Comparison of ENCODE assay signal across 8 cellular contexts in genomic region chr6:29602564-29603361, GRCh38. TPM values are rescaled to one million over a fixed set of nuclear protein-coding genes. Genes with fewer than 3 reads are reported as not detected.
DNase-seq lines count a peak whose midpoint lies in the region; ATAC-seq, FAIRE-seq and TF ChIP-seq lines count a peak whose summit lies in the region.

No MANE protein-coding gene starts in this region.

- H3K27ac ChIP-seq in K562 (ENCODE audit: extremely low read depth, low read depth, low read length) (no peak overlapping the region; the same call in 2 of the 3 replicates), trophoblast cell (ENCODE audit: low read depth, low read length) (no peak overlapping the region)

- ATAC-seq in K562 (peak; percentile 89), HG03565 (IDR thresholded peaks at IDR 0.05; ENCODE audit: unreplicated experiment) (no peak), GM21447 (IDR thresholded peaks at IDR 0.05; ENCODE audit: unreplicated experiment) (no peak)

- no peak overlapping the region for H3K9ac ChIP-seq in K562 (ENCODE audit: insufficient read depth in 1 of 2, low read depth in 2 of 2, low read length in 2 of 2)
- H3K9ac ChIP-seq in trophoblast cell (ENCODE audit: low read length) = no peak overlapping the region

- no peak overlapping the region for H2BK120ac ChIP-seq in trophoblast cell (ENCODE audit: insufficient read depth, low read length, poor library complexity)

- peak; percentile 86 for FAIRE-seq in K562 (lab: Jason Lieb, UNC)

- 82% methylated on average over 12 of the region's 12 CpGs for WGBS in K562 (ENCODE audit: insufficient coverage, low coverage, missing lambda C conversion rate)
- WGBS in trophoblast cell (ENCODE audit: extremely low coverage, insufficient coverage, insufficient read length) = no CpG with 5 or more reads among the region's 12 CpGs

- H3K9me3 ChIP-seq in K562 (replicated peaks; ENCODE audit: control insufficient read depth, insufficient read depth, low read depth, low read length) = no peaks in the 10 kb centered on the region
- peaks cover 2% of the 10 kb centered on the region for H3K9me3 ChIP-seq in trophoblast cell (ENCODE audit: insufficient read depth, low read depth, low read length)

- H4K91ac ChIP-seq in trophoblast cell (ENCODE audit: low read depth, low read length) = no peak overlapping the region

- no peaks in the 10 kb centered on the region for H3K27me3 ChIP-seq in K562 (ENCODE audit: control insufficient read depth in 2 of 2, insufficient read depth in 2 of 2, low read length in 2 of 2)
- no peaks in the 10 kb centered on the region for H3K27me3 ChIP-seq in trophoblast cell (ENCODE audit: insufficient read depth, low read length)

- H3K9me1 ChIP-seq in K562 (ENCODE audit: control insufficient read depth, insufficient read depth, low read length) = peaks cover 8% of the 10 kb centered on the region

- peaks cover 13% of the 10 kb centered on the region for H4K20me1 ChIP-seq in K562 (replicated peaks; ENCODE audit: control insufficient read depth, insufficient read depth, low read length)

- H3K79me2 ChIP-seq in K562 (ENCODE audit: control insufficient read depth, insufficient read depth, low read length) (no peaks in the 10 kb centered on the region), trophoblast cell (ENCODE audit: control insufficient read depth, insufficient read depth, low read length, poor library complexity) (no peaks in the 10 kb centered on the region)

- TSS peak; percentile 9 for BruUV-seq in K562 (replicated peaks; lab: Mats Ljungman, UMichigan)

- H3K79me1 ChIP-seq in trophoblast cell (ENCODE audit: low read length) = no peaks in the 10 kb centered on the region

- H3K18ac ChIP-seq in trophoblast cell (ENCODE audit: low read length) = no peak overlapping the region

- POLR2A ChIA-PET in K562 (lab: Yijun Ruan, JAX) = interaction anchor here (0.6 to 1.7 kb wide), 4 partner anchors 10 to 23 kb away, joined by 3 to 7 read pairs (median 4); no protein-coding TSS in a partner anchor

- TF ChIP-seq RAD21 in K562 (CRISPR knock-in tag; conservative IDR thresholded peaks at IDR 0.05 in 1 of 2, IDR thresholded peaks at IDR 0.05 in 1 of 2) = peak; percentile 19 to 35; a peak in 3 of 4 replicates

- H4K12ac ChIP-seq in trophoblast cell (ENCODE audit: low read depth, low read length) = no peak overlapping the region

- H2AK5ac ChIP-seq in trophoblast cell (ENCODE audit: low read length) = no peak overlapping the region

- TF ChIP-seq POLR2A in NB4 (IDR thresholded peaks at IDR 0.05; ENCODE audit: extremely low read depth, insufficient read length) (no peak), K562 (conservative IDR thresholded peaks at IDR 0.05) (no peak)

- in situ Hi-C loops in K562 (cut with MboI) = loop anchor here (10.0 kb wide), 1 partner anchor 908 kb away; no protein-coding TSS in a partner anchor

- peaks cover 0 to 3% of the 10 kb centered on the region in 2 experiments; a peak in 3 of 5 replicates for H3K4me1 ChIP-seq in K562 (replicated peaks in 1 of 2; ENCODE audit: control insufficient read depth in 2 of 2, insufficient read depth in 2 of 2, low read length in 2 of 2)
- H3K4me1 ChIP-seq in trophoblast cell (ENCODE audit: control insufficient read depth in 1 of 2, insufficient read depth in 2 of 2, low read length in 2 of 2) = peaks cover 0 to 8% of the 10 kb centered on the region in 2 experiments

- H3K36me3 ChIP-seq in K562 (ENCODE audit: control insufficient read depth, insufficient read depth, low read length) (peaks cover 68% of the 10 kb centered on the region), trophoblast cell (ENCODE audit: control insufficient read depth in 1 of 2, insufficient read depth in 2 of 2, low read length in 2 of 2) (peaks cover 21 to 42% of the 10 kb centered on the region in 2 experiments)

- no peak overlapping the region for H2AFZ ChIP-seq in K562 (ENCODE audit: low read depth, low read length)
- H2AFZ ChIP-seq in trophoblast cell (ENCODE audit: insufficient read depth, low read length, poor library complexity) = no peak overlapping the region

- intact Hi-C loops in K562 (cut with micrococcal nuclease) = no loop called here

- no peak overlapping the region for H2BK12ac ChIP-seq in trophoblast cell (ENCODE audit: low read length)

- H3K4ac ChIP-seq in trophoblast cell (ENCODE audit: low read depth, low read length) = no peak overlapping the region

- H2BK5ac ChIP-seq in trophoblast cell (ENCODE audit: low read depth, low read length, poor library complexity) = no peak overlapping the region

- no peak overlapping the region for H3K14ac ChIP-seq in trophoblast cell (ENCODE audit: low read length)

- DNase-seq in activated CD4-positive, alpha-beta T cell treated with anti-CD3 and anti-CD28 coated beads for 48 hours = peak; percentile 15
- DNase-seq in activated CD4-positive, alpha-beta T cell treated with anti-CD3 and anti-CD28 coated beads, Interleukin-2, amount 50 U/mL, for 48 hours = no peak
- DNase-seq in NB4 (ENCODE audit: low read depth) = peak; percentile 24
- peak; percentile 74 to 84 (median 78) for DNase-seq in K562 (ENCODE audit: extremely low read depth in 1 of 4, low spot score in 3 of 4)
- DNase-seq in trophoblast cell = no peak
- no peak for DNase-seq in NCI-H2081 treated with DMSO at 0.1 percent for 48 hours (lab: John Stamatoyannopoulos, UW)

- H3K4me3 ChIP-seq in NB4 (ENCODE audit: low read depth, low read length) = no peak overlapping the region
- no peak overlapping the region for H3K4me3 ChIP-seq in K562
- peak overlapping the region; percentile 5 for H3K4me3 ChIP-seq in trophoblast cell (ENCODE audit: low read depth, low read length)

- H3K23ac ChIP-seq in trophoblast cell (ENCODE audit: low read length) = no peak overlapping the region

- H4K8ac ChIP-seq in trophoblast cell (ENCODE audit: low read depth, low read length) = no peak overlapping the region

- TF ChIP-seq EP300 in K562 (IDR thresholded peaks at IDR 0.05; ENCODE audit: low read length) = no peak

- CTCF ChIA-PET in K562 (lab: Yijun Ruan, JAX; ENCODE audit: low intra/inter-chr PET ratio) = no interaction called here

- H3K4me2 ChIP-seq in K562 (ENCODE audit: insufficient read depth, low read length) (no peak overlapping the region), trophoblast cell (ENCODE audit: low read length) (no peak overlapping the region)

- TF ChIP-seq CTCF in NB4 (IDR thresholded peaks at IDR 0.05; ENCODE audit: low read depth, low read length) (peak; percentile 41), K562 (IDR thresholded peaks at IDR 0.05 in 2 of 3, conservative IDR thresholded peaks at IDR 0.05 in 1 of 3; ENCODE audit: insufficient read depth in 2 of 3, low read depth in 1 of 3, low read length in 3 of 3) (peak; percentile 34 to 60 (median 59); a peak in 5 of 6 replicates)

RNA-seq across cellular contexts. Expression of gene OR2H2, which starts 17.8 kb away (rescaled TPM):
- not detected in 2 replicates for total RNA-seq in K562 (2011; cell fraction: chromatin; rRNA removed; ENCODE audit: low replicate concordance)
- total RNA-seq in K562 (2011; cell fraction: nucleolus; rRNA removed) = not detected in 2 replicates
- not detected in 2 replicates for total RNA-seq in K562 (2011; cell fraction: nucleoplasm; rRNA removed)
- not detected in 2 replicates for total RNA-seq in K562 (2014; rRNA removed)
- not detected in 2 replicates for total RNA-seq in K562 (2014; rRNA removed; fragmentation: Illumina TruSeq; extraction: Trizol)
- not detected in 2 replicates for total RNA-seq in K562 (2015; rRNA removed; fragmentation: Illumina TruSeq; extraction: Trizol)
- total RNA-seq in K562 (2021) = not detected in 2 replicates
- polyA plus RNA-seq in K562 (2011; rRNA removed) = not detected in 2 replicates
- polyA plus RNA-seq in K562 (2011; cell fraction: cytosol; rRNA removed) = not detected in 2 replicates
- not detected in 2 replicates for polyA plus RNA-seq in K562 (2011; cell fraction: nucleus; rRNA removed)
- 0.07 and 0.08 TPM in 2 replicates for polyA plus RNA-seq in K562 (2012)
- polyA plus RNA-seq in K562 (2014; fragmentation: Illumina TruSeq; extraction: Trizol) = not detected in 2 replicates
- polyA plus RNA-seq in K562 (2014; fragmentation: Nextera tagmentation; extraction: Ambion mirVana) = not detected
- not detected in 2 replicates for polyA plus RNA-seq in K562 (2014; rRNA removed)
- not detected in 2 replicates for polyA minus RNA-seq in K562 (2011; rRNA and poly(A)+ RNA removed)
- polyA minus RNA-seq in K562 (2011; cell fraction: cytosol; rRNA and poly(A)+ RNA removed) = not detected in 2 replicates
- not detected in 2 replicates for polyA minus RNA-seq in K562 (2011; cell fraction: nucleus; rRNA and poly(A)+ RNA removed)
- polyA plus RNA-seq in trophoblast cell (2013) = not detected in 2 replicates

RNA-seq across cellular contexts. Expression of gene GABBR1, which starts 30.2 kb away (rescaled TPM):
- 315 and 347 TPM in 2 replicates for total RNA-seq in K562 (2011; cell fraction: chromatin; rRNA removed; ENCODE audit: low replicate concordance)
- 122 and 127 TPM in 2 replicates for total RNA-seq in K562 (2011; cell fraction: nucleolus; rRNA removed)
- 213 and 355 TPM in 2 replicates for total RNA-seq in K562 (2011; cell fraction: nucleoplasm; rRNA removed)
- total RNA-seq in K562 (2014; rRNA removed) (8.4 and 13.8 TPM in 2 replicates), K562 (2014; rRNA removed; fragmentation: Illumina TruSeq; extraction: Trizol) (13.8 and 18.0 TPM in 2 replicates), K562 (2015; rRNA removed; fragmentation: Illumina TruSeq; extraction: Trizol) (20.8 and 24.1 TPM in 2 replicates), K562 (2021) (32.0 and 43.6 TPM in 2 replicates)
- polyA plus RNA-seq in K562 (2011; rRNA removed) (32.0 and 38.1 TPM in 2 replicates), K562 (2014; fragmentation: Illumina TruSeq; extraction: Trizol) (30.7 and 39.5 TPM in 2 replicates), K562 (2014; fragmentation: Nextera tagmentation; extraction: Ambion mirVana) (1 to 10 TPM; 2.2 to 2.4 TPM), K562 (2014; rRNA removed) (42.1 and 48.3 TPM in 2 replicates)
- polyA plus RNA-seq in K562 (2011; cell fraction: cytosol; rRNA removed) = 26.4 and 34.1 TPM in 2 replicates
- polyA plus RNA-seq in K562 (2011; cell fraction: nucleus; rRNA removed) = 333 and 428 TPM in 2 replicates
- 38.3 and 56.3 TPM in 2 replicates for polyA plus RNA-seq in K562 (2012)
- 28.2 and 30.1 TPM in 2 replicates for polyA minus RNA-seq in K562 (2011; rRNA and poly(A)+ RNA removed)
- 8.6 and 13.7 TPM in 2 replicates for polyA minus RNA-seq in K562 (2011; cell fraction: cytosol; rRNA and poly(A)+ RNA removed)
- 61.4 and 72.4 TPM in 2 replicates for polyA minus RNA-seq in K562 (2011; cell fraction: nucleus; rRNA and poly(A)+ RNA removed)
- 15.2 and 15.5 TPM in 2 replicates for polyA plus RNA-seq in trophoblast cell (2013)

RNA-seq across cellular contexts. Expression of gene UBD, which starts 43.2 kb away (rescaled TPM):
- total RNA-seq in K562 (2011; cell fraction: chromatin; rRNA removed; ENCODE audit: low replicate concordance) = not detected in 2 replicates
- total RNA-seq in K562 (2011; cell fraction: nucleolus; rRNA removed) = not detected in 2 replicates
- not detected in 2 replicates for total RNA-seq in K562 (2011; cell fraction: nucleoplasm; rRNA removed)
- total RNA-seq in K562 (2014; rRNA removed) (not detected in 2 replicates), K562 (2014; rRNA removed; fragmentation: Illumina TruSeq; extraction: Trizol) (not detected in 2 replicates), K562 (2015; rRNA removed; fragmentation: Illumina TruSeq; extraction: Trizol) (not detected in 2 replicates), K562 (2021) (not detected in 2 replicates)
- polyA plus RNA-seq in K562 (2011; rRNA removed) (not detected in 2 replicates), K562 (2014; fragmentation: Illumina TruSeq; extraction: Trizol) (not detected in 2 replicates), K562 (2014; fragmentation: Nextera tagmentation; extraction: Ambion mirVana) (not detected), K562 (2014; rRNA removed) (0.08 TPM in 1 of 2 replicates, not detected in the other)
- not detected in 2 replicates for polyA plus RNA-seq in K562 (2011; cell fraction: cytosol; rRNA removed)
- not detected in 2 replicates for polyA plus RNA-seq in K562 (2011; cell fraction: nucleus; rRNA removed)
- not detected in 2 replicates for polyA plus RNA-seq in K562 (2012)
- not detected in 2 replicates for polyA minus RNA-seq in K562 (2011; rRNA and poly(A)+ RNA removed)
- not detected in 2 replicates for polyA minus RNA-seq in K562 (2011; cell fraction: cytosol; rRNA and poly(A)+ RNA removed)
- polyA minus RNA-seq in K562 (2011; cell fraction: nucleus; rRNA and poly(A)+ RNA removed) = not detected in 2 replicates
- not detected in 2 replicates for polyA plus RNA-seq in trophoblast cell (2013)

RNA-seq across cellular contexts. Expression of gene MOG, which starts 54.1 kb away (rescaled TPM):
- 0.48 TPM in 1 of 2 replicates, not detected in the other for total RNA-seq in K562 (2011; cell fraction: chromatin; rRNA removed; ENCODE audit: low replicate concordance)
- total RNA-seq in K562 (2011; cell fraction: nucleolus; rRNA removed) = not detected in 2 replicates
- 0.15 TPM in 1 of 2 replicates, not detected in the other for total RNA-seq in K562 (2011; cell fraction: nucleoplasm; rRNA removed)
- total RNA-seq in K562 (2014; rRNA removed) (not detected in 2 replicates), K562 (2014; rRNA removed; fragmentation: Illumina TruSeq; extraction: Trizol) (not detected in 2 replicates), K562 (2015; rRNA removed; fragmentation: Illumina TruSeq; extraction: Trizol) (not detected in 2 replicates), K562 (2021) (not detected in 2 replicates)
- polyA plus RNA-seq in K562 (2011; rRNA removed) (not detected in 2 replicates), K562 (2014; fragmentation: Illumina TruSeq; extraction: Trizol) (not detected in 2 replicates), K562 (2014; fragmentation: Nextera tagmentation; extraction: Ambion mirVana) (not detected), K562 (2014; rRNA removed) (not detected in 2 replicates)
- polyA plus RNA-seq in K562 (2011; cell fraction: cytosol; rRNA removed) = not detected in 2 replicates
- polyA plus RNA-seq in K562 (2011; cell fraction: nucleus; rRNA removed) = not detected in 2 replicates
- polyA plus RNA-seq in K562 (2012) = not detected in 2 replicates
- polyA minus RNA-seq in K562 (2011; rRNA and poly(A)+ RNA removed) = not detected in 2 replicates
- polyA minus RNA-seq in K562 (2011; cell fraction: cytosol; rRNA and poly(A)+ RNA removed) = not detected in 2 replicates
- not detected in 2 replicates for polyA minus RNA-seq in K562 (2011; cell fraction: nucleus; rRNA and poly(A)+ RNA removed)
- 0.07 TPM in 1 of 2 replicates, not detected in the other for polyA plus RNA-seq in trophoblast cell (2013)

Comparison
In these comparisons a context has a peak if more than half of its experiments do, and no peak if none do; other contexts are left out.
1. DNase-seq: peak in activated CD4-positive, alpha-beta T cell treated with anti-CD3 and anti-CD28 coated beads for 48 hours (single experiment), NB4 (single experiment) and K562 (4 of 4); none in activated CD4-positive, alpha-beta T cell treated with anti-CD3 and anti-CD28 coated beads, Interleukin-2, amount 50 U/mL, for 48 hours (0 of 2), trophoblast cell (0 of 2) and NCI-H2081 treated with DMSO at 0.1 percent for 48 hours (single experiment).